In the genomic region with DNA sequence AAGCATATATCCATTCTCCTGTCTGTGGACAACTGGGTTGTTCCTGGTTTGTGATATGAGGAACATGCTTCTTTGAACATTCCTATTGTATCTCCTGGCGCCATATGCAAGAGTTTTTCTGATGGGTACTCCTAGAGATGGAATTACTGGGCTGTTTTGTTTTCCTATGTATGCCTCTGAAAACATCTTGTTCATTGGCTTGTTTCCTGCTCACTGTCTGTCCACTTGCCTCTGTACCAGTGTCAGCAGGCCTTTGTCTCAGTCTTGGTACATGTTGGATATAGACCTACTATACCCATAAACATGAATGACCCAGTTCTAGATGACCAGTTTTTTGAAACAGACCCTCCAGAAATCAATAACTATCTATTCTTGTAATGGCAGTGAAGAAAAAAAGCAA, we compare ENCODE assay signal across 15 cellular contexts.
"Had no signal": no experiment of that assay in that cellular context is flagged by ENCODE, and none has a peak within 500 bp of the region (broad histone marks: within the 10 kb centered on the region; RNA-seq: fewer than 3 reads in every experiment).

No MANE protein-coding gene starts in this region.

- H3K36me3 ChIP-seq: ascending aorta, breast epithelium had no signal

- H3K27ac ChIP-seq: breast epithelium had no signal

- H3K4me1 ChIP-seq: breast epithelium had no signal

- DNase-seq: activated CD4-positive, alpha-beta memory T cell treated with anti-CD3 and anti-CD28 coated beads, Interleukin-2, amount 10 ng/mL, durations not matched to agents 7 days and 5 days; activated CD4-positive, alpha-beta T cell treated with anti-CD3 and anti-CD28 coated beads for 36 hours; activated naive CD4-positive, alpha-beta T cell treated with anti-CD3 and anti-CD28 coated beads, Interleukin-2, amount 10 ng/mL, durations not matched to agents 7 days and 5 days; activated T-cell treated with anti-CD3 and anti-CD28 coated beads, Interleukin-2, amount 50 U/mL, for 24 hours; erythroblast; kidney glomerular epithelial cell; naive thymus-derived CD4-positive, alpha-beta T cell; retina; SIG-M5; T-helper 17 cell; trophoblast cell had no signal

- H3K9me3 ChIP-seq: ascending aorta, breast epithelium had no signal

- H3K27me3 ChIP-seq: ascending aorta, breast epithelium had no signal

- ATAC-seq: activated CD4-positive, alpha-beta T cell treated with anti-CD3 and anti-CD28 coated beads for 36 hours; naive thymus-derived CD4-positive, alpha-beta T cell; T-helper 17 cell had no signal

- H3K4me3 ChIP-seq: breast epithelium, lung, skin epidermis had no signal
